Comparison of ENCODE assay signal across 8 cellular contexts in genomic region chr3:19885468-19885867, GRCh38. TPM values are rescaled to one million over a fixed set of nuclear protein-coding genes. Genes with fewer than 3 reads are reported as not detected.
DNase-seq lines count a peak whose midpoint lies in the region; ATAC-seq lines count a peak whose summit lies in the region.

No MANE protein-coding gene starts in this region.

- no peak overlapping the region for H3K56ac ChIP-seq in mesendoderm (ENCODE audit: low read length)

- no peak overlapping the region for H3K27ac ChIP-seq in mesendoderm (ENCODE audit: low read depth, low read length)

- H3K79me1 ChIP-seq in mesendoderm (ENCODE audit: low read length), result no peaks in the 10 kb centered on the region

- H3K23ac ChIP-seq in mesendoderm (ENCODE audit: low read length), result no peak overlapping the region

- ATAC-seq in GM19438 (IDR thresholded peaks at IDR 0.05; ENCODE audit: low read depth, unreplicated experiment) (peak; percentile 59), HG02970 (IDR thresholded peaks at IDR 0.05; ENCODE audit: low FRiP score, unreplicated experiment) (no peak)

- no peaks in the 10 kb centered on the region for H3K27me3 ChIP-seq in mesendoderm (ENCODE audit: insufficient read depth, low read length, poor library complexity)

- H2BK5ac ChIP-seq in mesendoderm (ENCODE audit: low read length), result no peak overlapping the region

- no peak overlapping the region for H3K18ac ChIP-seq in mesendoderm (ENCODE audit: low read length)

- H4K5ac ChIP-seq in mesendoderm (ENCODE audit: low read length), result no peak overlapping the region

- no peak overlapping the region for H3K4me3 ChIP-seq in mesendoderm (ENCODE audit: low read length)

- no CpG with 5 or more reads among the region's 5 CpGs for WGBS in mesendoderm (ENCODE audit: extremely low coverage, insufficient coverage, low lambda C conversion rate)

- H3K36me3 ChIP-seq in mesendoderm (ENCODE audit: control insufficient read depth, insufficient read depth, low read length), result no peaks in the 10 kb centered on the region

- H3K79me2 ChIP-seq in mesendoderm (ENCODE audit: control insufficient read depth, insufficient read depth, low read length), result no peaks in the 10 kb centered on the region

- H3K9ac ChIP-seq in mesendoderm (ENCODE audit: low read length), result no peak overlapping the region

- no peak overlapping the region for H2BK15ac ChIP-seq in mesendoderm (replicated peaks; ENCODE audit: low read depth)

- no peak overlapping the region for H4K8ac ChIP-seq in mesendoderm (ENCODE audit: low read depth, low read length)

- no peak overlapping the region for H3K4me2 ChIP-seq in mesendoderm (ENCODE audit: low read length)

- no peaks in the 10 kb centered on the region for H3K4me1 ChIP-seq in mesendoderm (ENCODE audit: control insufficient read depth, low read depth, low read length)

- H2AK5ac ChIP-seq in mesendoderm (ENCODE audit: low read length), result no peak overlapping the region

- peak; percentile 57 for DNase-seq in EH (ENCODE audit: low read depth)
- DNase-seq in NCI-H748 treated with DMSO at 0.1 percent for 48 hours (lab: John Stamatoyannopoulos, UW), result peak; percentile 2
- DNase-seq in central memory CD4-positive, alpha-beta T cell, result peak; percentile 6
- peak; percentile 66 for DNase-seq in mesendoderm
- DNase-seq in HK-2 (ENCODE audit: unreplicated experiment), result no peak
- DNase-seq in NCI-H187 treated with DMSO at 0.1 percent for 48 hours (lab: John Stamatoyannopoulos, UW), result no peak

- no peak overlapping the region for H2BK120ac ChIP-seq in mesendoderm (ENCODE audit: low read depth, low read length)

- H3K4ac ChIP-seq in mesendoderm (ENCODE audit: low read depth, low read length), result no peak overlapping the region

RNA-seq across cellular contexts. Expression of gene EFHB, which starts 48.5 kb away (rescaled TPM):
- polyA plus RNA-seq in mesendoderm (2013, experiment 1 of 2), result 0.35 TPM
- polyA plus RNA-seq in mesendoderm (2013, experiment 2 of 2), result 0.41 TPM

Comparison
In these comparisons a context has a peak if more than half of its experiments do, and no peak if none do; other contexts are left out.
1. DNase-seq: peak in EH (single experiment), NCI-H748 treated with DMSO at 0.1 percent for 48 hours (single experiment), central memory CD4-positive, alpha-beta T cell (single experiment) and mesendoderm (single experiment); none in HK-2 (single experiment) and NCI-H187 treated with DMSO at 0.1 percent for 48 hours (single experiment).